ENCODE assay signal across 17 cellular contexts in genomic region chr5:135429886-135430437, GRCh38. TPM values are rescaled to one million over a fixed set of nuclear protein-coding genes. Genes with fewer than 3 reads are reported as not detected.
DNase-seq lines count a peak whose midpoint lies in the region; ATAC-seq and TF ChIP-seq lines count a peak whose summit lies in the region.
"Had no signal": no experiment of that assay in that cellular context is flagged by ENCODE, and none has a peak within 500 bp of the region (broad histone marks: within the 10 kb centered on the region; RNA-seq: fewer than 3 reads in every experiment).

No MANE protein-coding gene starts in this region.

- H3K36me3 Mint-ChIP-seq in CD14-positive monocyte = peaks cover 7 to 9% of the 10 kb centered on the region in 2 donors
- H3K36me3 Mint-ChIP-seq in dendritic cell treated with granulocyte-macrophage colony-stimulating factor and Interleukin-4, amounts not matched to agents 40 ng/mL and 50 ng/mL, for 4 days (ENCODE audit: low read depth) = peaks cover 13% of the 10 kb centered on the region
- peaks cover 3 to 7% of the 10 kb centered on the region in 2 donors for H3K36me3 Mint-ChIP-seq in stimulated activated naive B cell treated with anti-CD40 and anti-IgM and Interleukin-4, amounts not matched to agents 10 μg/mL and 1 μg/mL and 100 μg/mL, for 72 hours

- TF ChIP-seq CTCF in CD14-positive monocyte (IDR thresholded peaks at IDR 0.05) = no peak

- intact Hi-C loops in CD14-positive monocyte (cut with micrococcal nuclease) = loop anchor here in 1 of 2 donors (5.0 to 10.0 kb wide), 2 partner anchors 33 to 55 kb away; partner anchors contain the start of gene MACROH2A1
- intact Hi-C loops in dendritic cell treated with granulocyte-macrophage colony-stimulating factor and Interleukin-4, amounts not matched to agents 40 ng/mL and 50 ng/mL, for 4 days (cut with micrococcal nuclease) = loop anchor here (10.0 kb wide), 1 partner anchor 55 kb away; no protein-coding TSS in a partner anchor

- 83 to 97% methylated on average over 7 to 9 of the region's 10 CpGs for WGBS in mesodermal cell (ENCODE audit: insufficient coverage in 2 of 2), 2 experiments

- no peak for TF ChIP-seq POLR2A in GM18505 (IDR thresholded peaks at IDR 0.05; ENCODE audit: borderline replicate concordance, extremely low read depth, insufficient read depth, insufficient read length)

- H3K36me3 ChIP-seq in mesodermal cell (ENCODE audit: control insufficient read depth, insufficient read depth, low read length) (no peaks in the 10 kb centered on the region), skeletal muscle tissue (ENCODE audit: control insufficient read depth in 3 of 3, insufficient read depth in 3 of 3, low read length in 3 of 3) (no peaks in the 10 kb centered on the region)
- H3K36me3 ChIP-seq: SJCRH30 had no signal

- H3K4me1 ChIP-seq in mesodermal cell (ENCODE audit: control insufficient read depth, insufficient read depth, low read length, poor library complexity, severe bottlenecking) (peaks cover 15% of the 10 kb centered on the region), skeletal muscle tissue (ENCODE audit: control insufficient read depth in 3 of 3, insufficient read depth in 3 of 3, low read length in 3 of 3) (peaks cover 18 to 36% (median 21%) of the 10 kb centered on the region in 3 donors)
- H3K4me1 ChIP-seq: SJCRH30 had no signal

- H3K4me3 Mint-ChIP-seq in CD14-positive monocyte = no peak overlapping the region
- no peak overlapping the region for H3K4me3 Mint-ChIP-seq in dendritic cell treated with granulocyte-macrophage colony-stimulating factor and Interleukin-4, amounts not matched to agents 40 ng/mL and 50 ng/mL, for 4 days
- H3K4me3 Mint-ChIP-seq in stimulated activated naive B cell treated with anti-CD40 and anti-IgM and Interleukin-4, amounts not matched to agents 10 μg/mL and 1 μg/mL and 100 μg/mL, for 72 hours = no peak overlapping the region
- H3K4me3 Mint-ChIP-seq: CD4-positive, alpha-beta memory T cell had no signal

- H3K9me3 Mint-ChIP-seq in CD14-positive monocyte = peaks cover 6 to 13% (median 10%) of the 10 kb centered on the region in 7 donors
- H3K9me3 Mint-ChIP-seq in dendritic cell treated with granulocyte-macrophage colony-stimulating factor and Interleukin-4, amounts not matched to agents 40 ng/mL and 50 ng/mL, for 4 days = peaks cover 10% of the 10 kb centered on the region
- H3K9me3 Mint-ChIP-seq in stimulated activated naive B cell treated with anti-CD40 and anti-IgM and Interleukin-4, amounts not matched to agents 10 μg/mL and 1 μg/mL and 100 μg/mL, for 72 hours = peaks cover 8 to 9% of the 10 kb centered on the region in 2 donors

- no peaks in the 10 kb centered on the region for H3K27me3 ChIP-seq in skeletal muscle tissue (ENCODE audit: control insufficient read depth in 3 of 3, insufficient read depth in 3 of 3, low read length in 3 of 3)
- H3K27me3 ChIP-seq: SJCRH30 had no signal

- ATAC-seq in HG02623 (IDR thresholded peaks at IDR 0.05; ENCODE audit: unreplicated experiment) (no peak), GM18505 (IDR thresholded peaks at IDR 0.05; ENCODE audit: unreplicated experiment) (no peak)
- no peak for ATAC-seq in stimulated activated naive B cell treated with anti-CD40 and anti-IgM and Interleukin-4, amounts not matched to agents 10 μg/mL and 1 μg/mL and 100 μg/mL, for 72 hours (replicated peaks)

- no peak overlapping the region for H3K9ac ChIP-seq in skeletal muscle tissue (ENCODE audit: low read depth in 1 of 3, low read length in 3 of 3)

- H3K4me3 ChIP-seq in mesodermal cell (ENCODE audit: extremely low read depth, insufficient read depth, low read length, poor library complexity, severe bottlenecking) (no peak overlapping the region), skeletal muscle tissue (ENCODE audit: low read length in 3 of 3) (no peak overlapping the region)
- H3K4me3 ChIP-seq: SJCRH30 had no signal

- peaks cover 0 to 2% (median 0%) of the 10 kb centered on the region in 3 donors for H3K27me3 Mint-ChIP-seq in CD14-positive monocyte (ENCODE audit: low read depth in 3 of 3)
- H3K27me3 Mint-ChIP-seq in dendritic cell treated with granulocyte-macrophage colony-stimulating factor and Interleukin-4, amounts not matched to agents 40 ng/mL and 50 ng/mL, for 4 days = no peaks in the 10 kb centered on the region
- peaks cover 8 to 13% of the 10 kb centered on the region in 2 donors for H3K27me3 Mint-ChIP-seq in stimulated activated naive B cell treated with anti-CD40 and anti-IgM and Interleukin-4, amounts not matched to agents 10 μg/mL and 1 μg/mL and 100 μg/mL, for 72 hours

- DNase-seq in CD14-positive monocyte (ENCODE audit: low spot score) = no peak
- no peak for DNase-seq in stimulated activated naive B cell treated with anti-CD40 and anti-IgM and Interleukin-4, amounts not matched to agents 10 μg/mL and 1 μg/mL and 100 μg/mL, for 72 hours
- DNase-seq: ACHN; AML-193; CD4-positive, alpha-beta memory T cell; HCEC 1CT; NCI-H1105 treated with DMSO at 0.1 percent for 48 hours; NCI-H1694 treated with DMSO at 0.1 percent for 48 hours; NK-92 treated with Interleukin-12 subunit alpha and Interleukin-12 subunit beta, amount 100 ng/mL, for 24 hours; OCI-M1; RPMI8226 had no signal

- peak overlapping the region in 4 of 7 donors; percentile 34 to 79 (median 51) for H3K27ac Mint-ChIP-seq in CD14-positive monocyte
- H3K27ac Mint-ChIP-seq in dendritic cell treated with granulocyte-macrophage colony-stimulating factor and Interleukin-4, amounts not matched to agents 40 ng/mL and 50 ng/mL, for 4 days = peak overlapping the region; percentile 60
- no peak overlapping the region for H3K27ac Mint-ChIP-seq in stimulated activated naive B cell treated with anti-CD40 and anti-IgM and Interleukin-4, amounts not matched to agents 10 μg/mL and 1 μg/mL and 100 μg/mL, for 72 hours
- H3K27ac Mint-ChIP-seq: CD4-positive, alpha-beta memory T cell had no signal

- H3K9me3 ChIP-seq in mesodermal cell (ENCODE audit: control insufficient read depth, low read length) (peaks cover 16% of the 10 kb centered on the region), skeletal muscle tissue (ENCODE audit: control insufficient read depth in 3 of 3, low read length in 3 of 3) (no peaks in the 10 kb centered on the region)
- H3K9me3 ChIP-seq: SJCRH30 had no signal

- H3K4me1 Mint-ChIP-seq in CD14-positive monocyte = peaks cover 82% of the 10 kb centered on the region
- peaks cover 69% of the 10 kb centered on the region for H3K4me1 Mint-ChIP-seq in dendritic cell treated with granulocyte-macrophage colony-stimulating factor and Interleukin-4, amounts not matched to agents 40 ng/mL and 50 ng/mL, for 4 days (ENCODE audit: low read depth)
- no peaks in the 10 kb centered on the region for H3K4me1 Mint-ChIP-seq in stimulated activated naive B cell treated with anti-CD40 and anti-IgM and Interleukin-4, amounts not matched to agents 10 μg/mL and 1 μg/mL and 100 μg/mL, for 72 hours

- H3K27ac ChIP-seq in mesodermal cell (ENCODE audit: low read depth, low read length, severe bottlenecking) = peak overlapping the region; percentile 43
- peak overlapping the region; percentile 48 for H3K27ac ChIP-seq in skeletal muscle tissue (ENCODE audit: low read depth, low read length)
- H3K27ac ChIP-seq: SJCRH30 had no signal

RNA-seq across cellular contexts. Expression of gene DCANP1, which starts 17.2 kb away (rescaled TPM):
- polyA plus RNA-seq in CD14-positive monocyte = under 1 TPM; 0.14 to 0.15 TPM
- not detected for polyA plus RNA-seq in mesodermal cell (2013, experiment 1 of 2)
- polyA plus RNA-seq in mesodermal cell (2013, experiment 2 of 2) = not detected
- not detected for total RNA-seq in skeletal muscle tissue
- total RNA-seq: CD4-positive, alpha-beta memory T cell; SJCRH30 had no signal
- polyA plus RNA-seq: CD4-positive, alpha-beta memory T cell had no signal

RNA-seq across cellular contexts. Expression of gene TIFAB, which starts 22.2 kb away (rescaled TPM):
- polyA plus RNA-seq in CD14-positive monocyte = under 1 TPM; 0.29 to 0.50 TPM
- polyA plus RNA-seq in mesodermal cell (2013, experiment 1 of 2) = not detected
- polyA plus RNA-seq in mesodermal cell (2013, experiment 2 of 2) = not detected
- 0.52 TPM for total RNA-seq in skeletal muscle tissue
- total RNA-seq: SJCRH30 had no signal
- polyA plus RNA-seq: CD4-positive, alpha-beta memory T cell had no signal

RNA-seq across cellular contexts. Expression of gene MACROH2A1, which starts 30.9 kb away (rescaled TPM):
- polyA plus RNA-seq in CD14-positive monocyte = 100 to 1,000 TPM; 352 to 443 TPM
- 245 TPM for polyA plus RNA-seq in mesodermal cell (2013, experiment 1 of 2)
- 215 TPM for polyA plus RNA-seq in mesodermal cell (2013, experiment 2 of 2)
- 86.1 TPM for total RNA-seq in skeletal muscle tissue
